Comparison of ENCODE assay signal across 18 cellular contexts in the genomic region with DNA sequence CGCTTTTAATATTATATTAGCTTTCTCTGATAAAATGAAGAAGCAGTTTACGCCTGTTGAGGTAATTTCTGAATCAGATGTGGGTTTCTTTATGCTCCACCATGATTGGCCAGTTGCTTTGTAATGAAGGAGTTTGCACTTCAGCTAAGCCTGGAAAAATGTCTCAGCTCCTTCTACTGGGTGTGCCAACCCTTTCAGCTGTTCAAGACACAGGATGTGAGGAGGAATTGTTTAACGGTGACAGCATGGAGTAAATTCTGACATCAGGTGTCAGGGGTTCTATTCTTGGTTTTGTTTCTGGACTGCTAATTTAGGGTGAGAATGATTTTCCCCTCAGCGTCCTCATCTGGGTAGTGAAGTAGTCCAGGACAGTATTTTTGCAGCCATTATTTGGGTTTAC. TPM values are rescaled to one million over a fixed set of nuclear protein-coding genes. Genes with fewer than 3 reads are reported as not detected.
DNase-seq lines count a peak whose midpoint lies in the region; ATAC-seq and TF ChIP-seq lines count a peak whose summit lies in the region.
"Had no signal": no experiment of that assay in that cellular context is flagged by ENCODE, and none has a peak within 500 bp of the region (broad histone marks: within the 10 kb centered on the region; RNA-seq: fewer than 3 reads in every experiment).

No MANE protein-coding gene starts in this region.

- H3K36me3 Mint-ChIP-seq in nephron (ENCODE audit: low read depth) = peaks cover 44% of the 10 kb centered on the region
- H3K36me3 Mint-ChIP-seq: memory B cell had no signal

- peak overlapping the region in 1 of 3 experiments; percentile 0 for H3K4me3 Mint-ChIP-seq in nephron
- H3K4me3 Mint-ChIP-seq: activated naive CD8-positive, alpha-beta T cell treated with anti-CD3 and anti-CD28 coated beads, Interleukin-2, amount 50 U/mL, for 24 hours; memory B cell; neural crest cell had no signal

- peak overlapping the region; percentile 23; the same call in 1 of the 2 replicates for H3K4me3 ChIP-seq in ACC112 (ENCODE audit: low read depth, low read length)
- H3K4me3 ChIP-seq: thoracic aorta had no signal

- H3K27ac ChIP-seq in ACC112 (ENCODE audit: low read depth, low read length) = peak overlapping the region; percentile 75
- H3K27ac ChIP-seq: thoracic aorta had no signal

- peaks cover 55% of the 10 kb centered on the region for H3K4me1 ChIP-seq in ACC112 (ENCODE audit: control insufficient read depth, insufficient read depth, low read length, unreplicated experiment)

- no peaks in the 10 kb centered on the region for H3K36me3 ChIP-seq in ACC112 (ENCODE audit: insufficient read depth, low read length)
- H3K36me3 ChIP-seq: thoracic aorta had no signal

- H3K27ac Mint-ChIP-seq in nephron = peak overlapping the region; percentile 28 to 72 (median 60)
- H3K27ac Mint-ChIP-seq: activated naive CD8-positive, alpha-beta T cell treated with anti-CD3 and anti-CD28 coated beads, Interleukin-2, amount 50 U/mL, for 24 hours; activated T-helper 2 cell treated with anti-CD3 and anti-CD28 coated beads, Interferon-gamma antibody, Interleukin-2, Interleukin-4, amounts not matched to agents 10 μg/mL and 5 μg/mL and 100 μg/mL, durations not matched to agents 14 hours and 24 hours and 36 hours; memory B cell had no signal

- H2AFZ ChIP-seq in ACC112 (ENCODE audit: low read length, unreplicated experiment) = peak overlapping the region; percentile 17

- H3K27me3 ChIP-seq in ACC112 (ENCODE audit: insufficient read depth, low read length) = no peaks in the 10 kb centered on the region

- ATAC-seq in GM19324 (IDR thresholded peaks at IDR 0.05; ENCODE audit: low FRiP score, unreplicated experiment) (no peak), HG03097 (IDR thresholded peaks at IDR 0.05; ENCODE audit: low FRiP score, unreplicated experiment) (no peak)

- no peaks in the 10 kb centered on the region for H3K9me3 Mint-ChIP-seq in nephron
- H3K9me3 Mint-ChIP-seq: activated naive CD8-positive, alpha-beta T cell treated with anti-CD3 and anti-CD28 coated beads, Interleukin-2, amount 50 U/mL, for 24 hours; activated T-helper 2 cell treated with anti-CD3 and anti-CD28 coated beads, Interferon-gamma antibody, Interleukin-2, Interleukin-4, amounts not matched to agents 10 μg/mL and 5 μg/mL and 100 μg/mL, durations not matched to agents 14 hours and 24 hours and 36 hours; neural crest cell had no signal

- no peaks in the 10 kb centered on the region for H3K27me3 Mint-ChIP-seq in nephron (ENCODE audit: low read depth)
- H3K27me3 Mint-ChIP-seq: memory B cell had no signal

- H3K4me1 Mint-ChIP-seq in nephron = peaks cover 83% of the 10 kb centered on the region
- H3K4me1 Mint-ChIP-seq: activated naive CD8-positive, alpha-beta T cell treated with anti-CD3 and anti-CD28 coated beads, Interleukin-2, amount 50 U/mL, for 24 hours; memory B cell had no signal

- DNase-seq in HT1080 (ENCODE audit: low read depth) (peak; percentile 55), dermis blood vessel endothelial cell (peak; percentile 59), NCI-H446 treated with DMSO at 0.1 percent for 48 hours (lab: John Stamatoyannopoulos, UW) (no peak), COR-L47 (lab: John Stamatoyannopoulos, UW) (no peak)
- DNase-seq: activated naive CD8-positive, alpha-beta T cell treated with anti-CD3 and anti-CD28 coated beads, Interleukin-2, amount 50 U/mL, for 24 hours; DND-41; effector CD8-positive, alpha-beta T cell; hypothalamus; KBM-7; NCI-H1092 had no signal

- no peaks in the 10 kb centered on the region for H3K79me2 ChIP-seq in ACC112 (ENCODE audit: control insufficient read depth, insufficient read depth, low read length, unreplicated experiment)

- TF ChIP-seq CTCF in nephron (IDR thresholded peaks at IDR 0.05; ENCODE audit: unreplicated experiment in 3 of 3) = no peak

RNA-seq across cellular contexts. Expression of a gene that starts 43.5 kb away (rescaled TPM):
- total RNA-seq in HT1080 (2014; rRNA removed; shearing (Covaris generic)) = 6.7 and 7.2 TPM in 2 replicates
- 0.78 and 0.84 TPM in 2 replicates for polyA plus RNA-seq in HT1080 (2015; cell fraction: cytosol; rRNA removed)
- 8.0 and 9.4 TPM in 2 replicates for polyA plus RNA-seq in HT1080 (2015; cell fraction: nucleus; rRNA removed)
- 213 and 216 TPM in 2 replicates for total RNA-seq in dermis blood vessel endothelial cell
- total RNA-seq: activated T-helper 2 cell treated with anti-CD3 and anti-CD28 coated beads, Interferon-gamma antibody, Interleukin-2, Interleukin-4, amounts not matched to agents 10 μg/mL and 5 μg/mL and 100 μg/mL, durations not matched to agents 14 hours and 24 hours and 36 hours had no signal

Comparison
In these comparisons a context has a peak if more than half of its experiments do, and no peak if none do; other contexts are left out.
1. DNase-seq: peak in HT1080 (single experiment) and dermis blood vessel endothelial cell (single experiment); none in NCI-H446 treated with DMSO at 0.1 percent for 48 hours (single experiment) and COR-L47 (single experiment).
2. RNA of a gene that starts 43.5 kb away (total RNA-seq): 213 to 216 TPM in dermis blood vessel endothelial cell; 6.7 to 7.2 TPM in HT1080; every median in the first group is over 10 times any median in the second.